ENCODE assay signal across 17 cellular contexts in the genomic region with DNA sequence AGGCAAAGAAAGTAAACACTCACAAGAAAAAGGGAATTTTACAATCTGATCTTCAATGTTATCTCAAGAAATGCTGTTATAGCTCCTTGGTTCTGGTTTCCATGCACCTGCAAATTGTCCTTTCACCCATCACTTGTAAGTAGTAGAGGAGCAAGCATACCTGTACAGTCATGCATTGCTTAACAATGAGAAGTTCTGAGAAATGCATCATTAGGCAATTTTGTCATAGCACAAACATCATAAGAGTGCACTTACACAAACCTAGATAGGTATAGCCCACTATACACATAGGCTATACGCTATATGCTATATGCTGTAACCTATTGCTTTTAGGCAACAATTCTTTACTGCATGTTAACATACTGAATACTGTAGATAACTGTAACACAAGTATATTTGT.
DNase-seq lines count a peak whose midpoint lies in the region; ATAC-seq, FAIRE-seq and TF ChIP-seq lines count a peak whose summit lies in the region.
"Had no signal": no experiment of that assay in that cellular context is flagged by ENCODE, and none has a peak within 500 bp of the region (broad histone marks: within the 10 kb centered on the region; RNA-seq: fewer than 3 reads in every experiment).

No MANE protein-coding gene starts in this region.

- peak; percentile 85 for ATAC-seq in foreskin keratinocyte
- ATAC-seq: GM23338 had no signal

- H3K27me3 Mint-ChIP-seq in astrocyte (ENCODE audit: low read depth, unreplicated experiment) = no peaks in the 10 kb centered on the region

- H3K27me3 ChIP-seq in astrocyte (ENCODE audit: insufficient read depth, low read length) = no peaks in the 10 kb centered on the region
- H3K27me3 ChIP-seq in foreskin keratinocyte = no peaks in the 10 kb centered on the region
- H3K27me3 ChIP-seq in thyroid gland = no peaks in the 10 kb centered on the region
- H3K27me3 ChIP-seq: BE2C had no signal

- no peak overlapping the region for H3K9ac ChIP-seq in astrocyte (ENCODE audit: low read length)

- no peak for TF ChIP-seq POLR2A in thyroid gland (IDR thresholded peaks at IDR 0.05)

- no peak overlapping the region for H3K27ac Mint-ChIP-seq in astrocyte (ENCODE audit: unreplicated experiment)
- H3K27ac Mint-ChIP-seq: CD4-positive, alpha-beta memory T cell; GM23338 had no signal

- no peaks in the 10 kb centered on the region for H3K9me3 Mint-ChIP-seq in astrocyte (ENCODE audit: unreplicated experiment)
- H3K9me3 Mint-ChIP-seq: GM23338 had no signal

- no peaks in the 10 kb centered on the region for H3K9me3 ChIP-seq in astrocyte (ENCODE audit: insufficient read depth, low read depth, low read length)
- H3K9me3 ChIP-seq in thyroid gland = no peaks in the 10 kb centered on the region
- H3K9me3 ChIP-seq: BE2C had no signal

- H3K36me3 Mint-ChIP-seq in astrocyte (ENCODE audit: low read depth, unreplicated experiment) = no peaks in the 10 kb centered on the region
- H3K36me3 Mint-ChIP-seq: CD4-positive, alpha-beta memory T cell had no signal

- TF ChIP-seq CTCF in astrocyte (IDR thresholded peaks at IDR 0.05; ENCODE audit: insufficient read depth, low read depth, low read length) (no peak), foreskin keratinocyte (conservative IDR thresholded peaks at IDR 0.05) (no peak), thyroid gland (IDR thresholded peaks at IDR 0.05) (no peak)

- H2AFZ ChIP-seq in astrocyte (ENCODE audit: low read depth, low read length) = no peak overlapping the region
- H2AFZ ChIP-seq: GM23338 had no signal

- H3K4me3 Mint-ChIP-seq in astrocyte (ENCODE audit: unreplicated experiment) = no peak overlapping the region
- H3K4me3 Mint-ChIP-seq: CD4-positive, alpha-beta memory T cell; GM23338 had no signal

- TF ChIP-seq RAD21 in Ishikawa (IDR thresholded peaks at IDR 0.05; ENCODE audit: low read depth) = no peak

- peaks cover 9% of the 10 kb centered on the region for H3K4me1 Mint-ChIP-seq in astrocyte (ENCODE audit: low read depth, unreplicated experiment)
- H3K4me1 Mint-ChIP-seq: CD4-positive, alpha-beta memory T cell had no signal

- H3K27ac ChIP-seq in astrocyte (ENCODE audit: low read depth, low read length) (no peak overlapping the region), foreskin keratinocyte (no peak overlapping the region), thyroid gland (no peak overlapping the region)
- H3K27ac ChIP-seq: C4-2B had no signal

- H3K79me2 ChIP-seq in astrocyte (ENCODE audit: insufficient read depth, low read length) = no peaks in the 10 kb centered on the region

- no peak for DNase-seq in astrocyte (ENCODE audit: low read depth)
- peak; percentile 32 to 58 for DNase-seq in foreskin keratinocyte
- peak; percentile 64 for DNase-seq in renal cortical epithelial cell (ENCODE audit: low read depth)
- no peak for DNase-seq in thyroid gland
- no peak for DNase-seq in NCI-H82 treated with DMSO at 0.1 percent for 48 hours (lab: John Stamatoyannopoulos, UW; ENCODE audit: unreplicated experiment)
- no peak for DNase-seq in ureter (ENCODE audit: low spot score)
- DNase-seq: BE2C; CD4-positive, alpha-beta memory T cell; DMS153; GDM1; H7 had no signal

- peak; percentile 81 for FAIRE-seq in astrocyte (lab: Jason Lieb, UNC)
- FAIRE-seq: A204.1, D721Med, GM12892 had no signal

- H3K4me3 ChIP-seq in astrocyte (ENCODE audit: insufficient read depth, low read depth, low read length) (no peak overlapping the region), thyroid gland (replicated peaks in 1 of 3) (no peak overlapping the region)
- H3K4me3 ChIP-seq: GM23338 had no signal

- H3K4me1 ChIP-seq in astrocyte (ENCODE audit: insufficient read depth, low read length) = peaks cover 4% of the 10 kb centered on the region
- H3K4me1 ChIP-seq in foreskin keratinocyte = peaks cover 9% of the 10 kb centered on the region
- H3K4me1 ChIP-seq in thyroid gland = peaks cover 5 to 16% of the 10 kb centered on the region in 2 donors
- H3K4me1 ChIP-seq: BE2C had no signal

- no peaks in the 10 kb centered on the region for H4K20me1 ChIP-seq in astrocyte (ENCODE audit: insufficient read depth, low read length)

- H3K36me3 ChIP-seq in astrocyte (ENCODE audit: insufficient read depth, low read length) (no peaks in the 10 kb centered on the region), thyroid gland (no peaks in the 10 kb centered on the region)
- H3K36me3 ChIP-seq: BE2C had no signal

- WGBS in thyroid gland, 2 donors = 90 to 94% methylated on average over 1 of the region's 1 CpG

- no peak for TF ChIP-seq EP300 in Ishikawa (IDR thresholded peaks at IDR 0.05; ENCODE audit: borderline replicate concordance)

- intact Hi-C loops in thyroid gland (cut with DNase I) = no loop called here

- no peak overlapping the region for H3K4me2 ChIP-seq in astrocyte (ENCODE audit: low read length)
- H3K4me2 ChIP-seq: GM23338 had no signal

TF ChIP-seq in Ishikawa, 13 proteins besides CTCF, POLR2A, EP300 and RAD21:
- TF ChIP-seq ZBTB7A (IDR thresholded peaks at IDR 0.05; ENCODE audit: low read depth) (no peak), TAF1 (IDR thresholded peaks at IDR 0.05; ENCODE audit: low read depth) (no peak), CEBPB (IDR thresholded peaks at IDR 0.05) (peak; percentile 29; the same call in 1 of the 2 replicates)

Comparison
In these comparisons a context has a peak if more than half of its experiments do, and no peak if none do; other contexts are left out.
1. DNase-seq: peak in foreskin keratinocyte (2 of 2) and renal cortical epithelial cell (single experiment); none in astrocyte (single experiment), thyroid gland (0 of 2), NCI-H82 treated with DMSO at 0.1 percent for 48 hours (single experiment) and ureter (single experiment).